Comparison of ENCODE assay signal across 22 cellular contexts in the genomic region with DNA sequence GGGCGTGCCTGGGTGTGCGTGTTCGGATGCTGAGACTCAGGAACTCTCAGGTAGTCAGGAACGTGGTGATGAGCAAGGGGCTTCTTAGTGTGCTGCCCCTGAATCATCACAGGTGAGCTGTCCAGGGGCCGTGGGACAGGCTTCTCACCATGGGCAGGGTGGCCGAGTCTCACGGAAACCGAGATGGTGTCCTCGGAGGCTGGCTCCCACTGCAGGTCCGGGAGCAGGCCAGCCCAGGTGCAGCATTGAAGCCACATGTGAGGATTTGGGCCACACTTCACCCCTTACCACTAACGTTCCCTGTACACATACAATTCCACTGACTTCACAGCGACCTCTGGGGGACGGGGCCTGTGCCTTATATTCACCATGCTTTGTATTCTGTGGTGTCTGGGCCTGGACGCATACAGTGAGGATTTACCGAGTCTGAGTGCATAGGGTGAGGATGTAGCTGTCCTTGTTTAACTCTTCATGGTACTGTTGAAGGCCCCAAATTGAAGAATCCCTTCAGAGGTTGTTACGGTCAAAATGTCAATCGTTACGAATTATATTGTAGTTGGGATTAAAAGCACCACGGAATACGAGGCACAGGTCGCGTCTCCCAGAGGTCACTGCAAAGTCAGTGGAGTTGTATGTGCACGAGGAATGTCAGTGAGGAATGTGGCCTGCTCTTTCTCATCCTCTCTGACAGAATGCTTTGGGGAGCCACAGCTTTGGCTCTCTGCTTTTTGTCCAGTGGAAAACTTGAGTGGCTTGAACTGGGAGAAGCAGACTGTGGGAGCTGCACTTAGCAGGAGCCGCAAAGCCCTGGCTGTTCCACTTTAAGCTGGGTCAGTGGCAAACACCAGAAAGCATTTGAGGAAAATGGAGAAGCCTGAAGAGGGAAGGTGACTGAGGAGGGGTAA.
DNase-seq lines count a peak whose midpoint lies in the region; ATAC-seq and TF ChIP-seq lines count a peak whose summit lies in the region.
"Had no signal": no experiment of that assay in that cellular context is flagged by ENCODE, and none has a peak within 500 bp of the region (broad histone marks: within the 10 kb centered on the region; RNA-seq: fewer than 3 reads in every experiment).

No MANE protein-coding gene starts in this region.

- H3K23ac ChIP-seq in mesenchymal stem cell (ENCODE audit: low read length in 2 of 2), result no peak overlapping the region

- no peak overlapping the region for H3K4me2 ChIP-seq in mesenchymal stem cell (ENCODE audit: low read length, poor library complexity, severe bottlenecking)

- no peaks in the 10 kb centered on the region for H3K4me1 Mint-ChIP-seq in stimulated activated effector memory CD8-positive, alpha-beta T cell treated with anti-CD3 and anti-CD28 coated beads, Interleukin-12 subunit alpha, Interleukin-12 subunit beta, amount 100 ng/mL, for 72 hours
- H3K4me1 Mint-ChIP-seq: activated CD4-positive, alpha-beta T cell treated with anti-CD3 and anti-CD28 coated beads, Interleukin-2, amount 10 ng/mL, durations not matched to agents 7 days and 5 days; CD4-positive, alpha-beta memory T cell; stimulated activated naive B cell treated with anti-CD40 and anti-IgM and Interleukin-4, amounts not matched to agents 10 μg/mL and 1 μg/mL and 100 μg/mL, for 72 hours; T-cell had no signal

- TF ChIP-seq POLR2A in testis (IDR thresholded peaks at IDR 0.05), result no peak

- no peak overlapping the region for H3K18ac ChIP-seq in mesenchymal stem cell (ENCODE audit: low read depth in 1 of 2, low read length in 2 of 2)

- no peaks in the 10 kb centered on the region for H3K9me3 ChIP-seq in cardiac muscle cell (ENCODE audit: low read depth)
- no peaks in the 10 kb centered on the region for H3K9me3 ChIP-seq in mesenchymal stem cell (ENCODE audit: control insufficient read depth, low read length)
- H3K9me3 ChIP-seq in testis, result no peaks in the 10 kb centered on the region
- H3K9me3 ChIP-seq: breast epithelium, gastrocnemius medialis, upper lobe of left lung had no signal

- peaks cover 73% of the 10 kb centered on the region for H3K4me1 ChIP-seq in cardiac muscle cell (ENCODE audit: low read depth)
- H3K4me1 ChIP-seq in mesenchymal stem cell (ENCODE audit: control insufficient read depth, insufficient read depth, low read depth, low read length), result no peaks in the 10 kb centered on the region
- peaks cover 8% of the 10 kb centered on the region for H3K4me1 ChIP-seq in testis
- H3K4me1 ChIP-seq: breast epithelium, gastrocnemius medialis, upper lobe of left lung had no signal

- no peak overlapping the region for H2BK5ac ChIP-seq in mesenchymal stem cell (ENCODE audit: low read depth, low read length, poor library complexity, severe bottlenecking)

- no peak overlapping the region for H2BK15ac ChIP-seq in mesenchymal stem cell (ENCODE audit: low read depth, poor library complexity, severe bottlenecking)

- no peak overlapping the region for H3K4me3 ChIP-seq in cardiac muscle cell
- no peak overlapping the region for H3K4me3 ChIP-seq in mesenchymal stem cell (ENCODE audit: insufficient read depth in 1 of 2, low read depth in 1 of 2, low read length in 2 of 2)
- H3K4me3 ChIP-seq in testis, result no peak overlapping the region
- H3K4me3 ChIP-seq: breast epithelium, gastrocnemius medialis, GM23248, upper lobe of left lung had no signal

- no peak overlapping the region for H2AK5ac ChIP-seq in mesenchymal stem cell (ENCODE audit: low read length, severe bottlenecking)

- no peak overlapping the region for H3K4ac ChIP-seq in mesenchymal stem cell (ENCODE audit: low read depth in 1 of 2, low read length in 2 of 2)

- DNase-seq in cardiac muscle cell (ENCODE audit: low read depth in 1 of 2, low spot score in 1 of 2) (peak; percentile 33 to 97), mesenchymal stem cell (peak; percentile 82), T1000 (lab: John Stamatoyannopoulos, UW) (no peak), GM19240 (ENCODE audit: insufficient read length, low spot score) (no peak), testis (no peak)
- DNase-seq in stimulated activated effector memory CD8-positive, alpha-beta T cell treated with anti-CD3 and anti-CD28 coated beads, Interleukin-12 subunit alpha, Interleukin-12 subunit beta, amount 100 ng/mL, for 72 hours (ENCODE audit: low spot score in 2 of 2), result no peak
- DNase-seq: activated CD4-positive, alpha-beta T cell treated with anti-CD3 and anti-CD28 coated beads, Interleukin-2, amount 10 ng/mL, durations not matched to agents 7 days and 5 days; activated CD8-positive, alpha-beta memory T cell treated with anti-CD3 and anti-CD28 coated beads, Interleukin-2, amount 50 U/mL, for 4 hours; activated effector memory CD4-positive, alpha-beta T cell treated with Interleukin-2 at 50 U/mL for 16 hours; CD4-positive, alpha-beta memory T cell; gastrocnemius medialis; GM23248; KG1; left colon; NCI-H1694; stimulated activated CD4-positive, alpha-beta T cell treated with anti-CD3 and anti-CD28 coated beads, Interleukin-1b, Interleukin-23, amount 100 ng/mL, for 48 hours; stimulated activated naive B cell treated with anti-CD40 and anti-IgM and Interleukin-4, amounts not matched to agents 10 μg/mL and 1 μg/mL and 100 μg/mL, for 72 hours; T-cell had no signal

- H2BK120ac ChIP-seq in mesenchymal stem cell (ENCODE audit: low read depth, low read length), result no peak overlapping the region

- peaks cover 1% of the 10 kb centered on the region for H3K79me1 ChIP-seq in mesenchymal stem cell (replicated peaks; ENCODE audit: low read length, poor library complexity, severe bottlenecking)

- H3K4me3 Mint-ChIP-seq in stimulated activated effector memory CD8-positive, alpha-beta T cell treated with anti-CD3 and anti-CD28 coated beads, Interleukin-12 subunit alpha, Interleukin-12 subunit beta, amount 100 ng/mL, for 72 hours, result no peak overlapping the region
- H3K4me3 Mint-ChIP-seq: activated CD4-positive, alpha-beta T cell treated with anti-CD3 and anti-CD28 coated beads, Interleukin-2, amount 10 ng/mL, durations not matched to agents 7 days and 5 days; CD4-positive, alpha-beta memory T cell; stimulated activated naive B cell treated with anti-CD40 and anti-IgM and Interleukin-4, amounts not matched to agents 10 μg/mL and 1 μg/mL and 100 μg/mL, for 72 hours; T-cell had no signal

- intact Hi-C loops in testis (cut with DNase I; ENCODE audit: low total_unique reads), result no loop called here

- H4K8ac ChIP-seq in mesenchymal stem cell (ENCODE audit: low read length), result no peak overlapping the region

- H3K27me3 ChIP-seq in cardiac muscle cell (no peaks in the 10 kb centered on the region), mesenchymal stem cell (ENCODE audit: control insufficient read depth in 1 of 2, insufficient read depth in 1 of 2, low read length in 2 of 2) (no peaks in the 10 kb centered on the region), testis (no peaks in the 10 kb centered on the region)
- H3K27me3 ChIP-seq: breast epithelium, gastrocnemius medialis, upper lobe of left lung had no signal

- TF ChIP-seq CTCF in cardiac muscle cell (IDR thresholded peaks at IDR 0.05; ENCODE audit: low read depth, low read length) (peak; percentile 5), testis (IDR thresholded peaks at IDR 0.05) (no peak)

- peak; percentile 84 for ATAC-seq in SK-N-SH treated with all-trans-retinoic acid at 6 μM for 48 hours
- no peak for ATAC-seq in stimulated activated effector memory CD8-positive, alpha-beta T cell treated with anti-CD3 and anti-CD28 coated beads, Interleukin-12 subunit alpha, Interleukin-12 subunit beta, amount 100 ng/mL, for 72 hours
- no peak for ATAC-seq in HG02623 (IDR thresholded peaks at IDR 0.05; ENCODE audit: unreplicated experiment)
- ATAC-seq: gastrocnemius medialis; left colon; stimulated activated naive B cell treated with anti-CD40 and anti-IgM and Interleukin-4, amounts not matched to agents 10 μg/mL and 1 μg/mL and 100 μg/mL, for 72 hours; T-cell had no signal

- WGBS in mesenchymal stem cell, result 61% methylated on average over 24 of the region's 24 CpGs
- 79 to 89% methylated on average over 22 to 24 of the region's 24 CpGs for WGBS in testis, 2 donors

- no peak overlapping the region for H2AFZ ChIP-seq in mesenchymal stem cell (ENCODE audit: low read depth, low read length)
- H2AFZ ChIP-seq: GM23248 had no signal

- H2BK12ac ChIP-seq in mesenchymal stem cell (ENCODE audit: low read length in 2 of 2), result peak overlapping the region in 1 of 2 experiments; percentile 6

- no peak overlapping the region for H3K14ac ChIP-seq in mesenchymal stem cell (ENCODE audit: low read length in 2 of 2)

- peak overlapping the region; percentile 46 for H3K27ac Mint-ChIP-seq in stimulated activated effector memory CD8-positive, alpha-beta T cell treated with anti-CD3 and anti-CD28 coated beads, Interleukin-12 subunit alpha, Interleukin-12 subunit beta, amount 100 ng/mL, for 72 hours
- H3K27ac Mint-ChIP-seq: activated CD4-positive, alpha-beta T cell treated with anti-CD3 and anti-CD28 coated beads, Interleukin-2, amount 10 ng/mL, durations not matched to agents 7 days and 5 days; stimulated activated naive B cell treated with anti-CD40 and anti-IgM and Interleukin-4, amounts not matched to agents 10 μg/mL and 1 μg/mL and 100 μg/mL, for 72 hours; T-cell had no signal

- H3K9me3 Mint-ChIP-seq in stimulated activated effector memory CD8-positive, alpha-beta T cell treated with anti-CD3 and anti-CD28 coated beads, Interleukin-12 subunit alpha, Interleukin-12 subunit beta, amount 100 ng/mL, for 72 hours, result no peaks in the 10 kb centered on the region
- H3K9me3 Mint-ChIP-seq: activated CD4-positive, alpha-beta T cell treated with anti-CD3 and anti-CD28 coated beads, Interleukin-2, amount 10 ng/mL, durations not matched to agents 7 days and 5 days; CD4-positive, alpha-beta memory T cell; stimulated activated naive B cell treated with anti-CD40 and anti-IgM and Interleukin-4, amounts not matched to agents 10 μg/mL and 1 μg/mL and 100 μg/mL, for 72 hours; T-cell had no signal

- peak overlapping the region; percentile 100 for H3K27ac ChIP-seq in cardiac muscle cell
- H3K27ac ChIP-seq in mesenchymal stem cell (ENCODE audit: low read length, poor library complexity, severe bottlenecking), result no peak overlapping the region
- H3K27ac ChIP-seq in testis, result no peak overlapping the region
- H3K27ac ChIP-seq: breast epithelium, gastrocnemius medialis, GM23248, upper lobe of left lung had no signal

- peaks cover 94% of the 10 kb centered on the region for H3K36me3 Mint-ChIP-seq in stimulated activated effector memory CD8-positive, alpha-beta T cell treated with anti-CD3 and anti-CD28 coated beads, Interleukin-12 subunit alpha, Interleukin-12 subunit beta, amount 100 ng/mL, for 72 hours

- no peak overlapping the region for H3K9ac ChIP-seq in mesenchymal stem cell (ENCODE audit: low read length)
- H3K9ac ChIP-seq: GM23248 had no signal

- H3K36me3 ChIP-seq in cardiac muscle cell, result peaks cover 28% of the 10 kb centered on the region
- H3K36me3 ChIP-seq in mesenchymal stem cell (ENCODE audit: control insufficient read depth in 1 of 2, insufficient read depth in 2 of 2, low read depth in 1 of 2, low read length in 2 of 2), result peaks cover 48 to 85% of the 10 kb centered on the region in 2 experiments
- no peaks in the 10 kb centered on the region for H3K36me3 ChIP-seq in testis (ENCODE audit: low read depth, missing control alignments)

- no peak overlapping the region for H4K91ac ChIP-seq in mesenchymal stem cell (ENCODE audit: low read length)

TF ChIP-seq in SK-N-SH treated with all-trans-retinoic acid at 6 μM for 48 hours, 23 proteins besides CTCF, POLR2A, EP300 and RAD21 (continues in another document):
- 0 out of 2 replicates have a peak, but pooled peaks have one; percentile 42 for TF ChIP-seq RARB (CRISPR knock-in tag; IDR thresholded peaks at IDR 0.05)

Comparison
In these comparisons a context has a peak if more than half of its experiments do, and no peak if none do; other contexts are left out.
1. DNase-seq: peak in cardiac muscle cell (2 of 2) and mesenchymal stem cell (single experiment); none in stimulated activated effector memory CD8-positive, alpha-beta T cell treated with anti-CD3 and anti-CD28 coated beads, Interleukin-12 subunit alpha, Interleukin-12 subunit beta, amount 100 ng/mL, for 72 hours (0 of 2), T1000 (single experiment), GM19240 (single experiment) and testis (single experiment).